ENCODE assay signal across 9 cellular contexts in genomic region chr4:157076578-157076947, GRCh38. TPM values are rescaled to one million over a fixed set of nuclear protein-coding genes. Genes with fewer than 3 reads are reported as not detected.
DNase-seq lines count a peak whose midpoint lies in the region; ATAC-seq lines count a peak whose summit lies in the region.
"Had no signal": no experiment of that assay in that cellular context is flagged by ENCODE, and none has a peak within 500 bp of the region (broad histone marks: within the 10 kb centered on the region; RNA-seq: fewer than 3 reads in every experiment).

No MANE protein-coding gene starts in this region.

- H4K8ac ChIP-seq in neuronal stem cell (ENCODE audit: low read depth, low read length): no peak overlapping the region

- no peaks in the 10 kb centered on the region for H3K79me1 ChIP-seq in neuronal stem cell (ENCODE audit: low read depth, low read length)

- no peak overlapping the region for H2BK120ac ChIP-seq in neuronal stem cell (ENCODE audit: low read depth, low read length)

- H3K4ac ChIP-seq in neuronal stem cell (ENCODE audit: low read length): no peak overlapping the region

- peak overlapping the region; percentile 87 for H3K18ac ChIP-seq in neuronal stem cell (ENCODE audit: low read length)

- H2BK5ac ChIP-seq in neuronal stem cell (ENCODE audit: low read length): no peak overlapping the region

- peaks cover 9 to 36% (median 22%) of the 10 kb centered on the region in 5 donors for H3K27me3 Mint-ChIP-seq in naive thymus-derived CD8-positive, alpha-beta T cell

- no peak overlapping the region for H3K27ac Mint-ChIP-seq in naive thymus-derived CD8-positive, alpha-beta T cell
- H3K27ac Mint-ChIP-seq: activated T-helper 2 cell treated with anti-CD3 and anti-CD28 coated beads, Interferon-gamma antibody, Interleukin-2, Interleukin-4, amounts not matched to agents 10 μg/mL and 5 μg/mL and 100 μg/mL, durations not matched to agents 14 hours and 24 hours and 36 hours had no signal

- no peak overlapping the region for H2AK5ac ChIP-seq in neuronal stem cell (ENCODE audit: low read depth, low read length)

- H4K91ac ChIP-seq in neuronal stem cell (ENCODE audit: low read depth, low read length, poor library complexity): no peak overlapping the region

- H3K27ac ChIP-seq in esophagus (ENCODE audit: low read depth in 2 of 2, low read length in 1 of 2) (no peak overlapping the region), neuronal stem cell (replicated peaks; ENCODE audit: low read length) (no peak overlapping the region)

- H3K27me3 ChIP-seq in esophagus (ENCODE audit: control insufficient read depth in 1 of 2, insufficient read depth in 2 of 2, low read length in 2 of 2) (no peaks in the 10 kb centered on the region), neuronal stem cell (ENCODE audit: control insufficient read depth in 3 of 3, insufficient read depth in 3 of 3, low read depth in 1 of 3, low read length in 3 of 3) (peaks cover 0 to 49% (median 0%) of the 10 kb centered on the region in 3 experiments)

- no peak for ATAC-seq in HG03469 (IDR thresholded peaks at IDR 0.05; ENCODE audit: unreplicated experiment)
- ATAC-seq in naive thymus-derived CD8-positive, alpha-beta T cell: no peak

- H2BK15ac ChIP-seq in neuronal stem cell (ENCODE audit: low read length): no peak overlapping the region

- H3K4me3 ChIP-seq in esophagus (ENCODE audit: low read depth in 1 of 2, low read length in 2 of 2) (peak overlapping the region; percentile 50 to 64), neuronal stem cell (ENCODE audit: low read length in 2 of 2) (peak overlapping the region; percentile 58 to 95)

- peak overlapping the region; percentile 100 for H2AFZ ChIP-seq in neuronal stem cell (ENCODE audit: low read length)

- 2 to 3% methylated on average over 8 of the region's 8 CpGs for WGBS in esophagus, 2 donors
- no CpG with 5 or more reads among the region's 8 CpGs for WGBS in neuronal stem cell (ENCODE audit: extremely low coverage in 2 of 2, insufficient read length in 2 of 2, insufficient replicate concordance in 1 of 2), 2 donors

- H3K14ac ChIP-seq in neuronal stem cell (ENCODE audit: low read length): no peak overlapping the region

- H3K4me1 ChIP-seq in esophagus (ENCODE audit: control insufficient read depth in 2 of 2, insufficient read depth in 2 of 2, low read length in 1 of 2) (no peaks in the 10 kb centered on the region), neuronal stem cell (ENCODE audit: control insufficient read depth in 2 of 2, insufficient read depth in 1 of 2, low read depth in 1 of 2, low read length in 2 of 2) (peaks cover 0 to 1% of the 10 kb centered on the region in 2 donors)

- peaks cover 0 to 2% (median 0%) of the 10 kb centered on the region in 4 donors for H3K4me1 Mint-ChIP-seq in naive thymus-derived CD8-positive, alpha-beta T cell

- peak overlapping the region; percentile 79 for H3K4me2 ChIP-seq in neuronal stem cell (ENCODE audit: insufficient read depth, low read length, poor library complexity, severe bottlenecking)

- H3K36me3 ChIP-seq in esophagus (ENCODE audit: control insufficient read depth in 2 of 2, insufficient read depth in 2 of 2, low read length in 1 of 2) (no peaks in the 10 kb centered on the region), neuronal stem cell (replicated peaks in 1 of 2; ENCODE audit: control insufficient read depth in 2 of 2, insufficient read depth in 2 of 2, low read length in 2 of 2) (no peaks in the 10 kb centered on the region)

- H2BK12ac ChIP-seq in neuronal stem cell (ENCODE audit: low read length): no peak overlapping the region

- peaks cover 0 to 2% (median 0%) of the 10 kb centered on the region in 3 donors for H3K36me3 Mint-ChIP-seq in naive thymus-derived CD8-positive, alpha-beta T cell

- POLR2A ChIA-PET in naive thymus-derived CD8-positive, alpha-beta T cell (lab: Charles Lee): no interaction called here

- H3K9ac ChIP-seq in neuronal stem cell (ENCODE audit: low read depth, low read length, poor library complexity): no peak overlapping the region

- H3K9me3 ChIP-seq in esophagus (ENCODE audit: control insufficient read depth in 2 of 2, insufficient read depth in 1 of 2, low read depth in 1 of 2, low read length in 1 of 2) (no peaks in the 10 kb centered on the region), neuronal stem cell (replicated peaks in 1 of 2; ENCODE audit: control insufficient read depth in 2 of 2, insufficient read depth in 1 of 2, low read depth in 1 of 2, low read length in 2 of 2) (no peaks in the 10 kb centered on the region)

- no peak overlapping the region for H3K23ac ChIP-seq in neuronal stem cell (ENCODE audit: low read depth, low read length, poor library complexity)

- peaks cover 0 to 13% (median 3%) of the 10 kb centered on the region in 9 donors for H3K9me3 Mint-ChIP-seq in naive thymus-derived CD8-positive, alpha-beta T cell
- H3K9me3 Mint-ChIP-seq: activated T-helper 2 cell treated with anti-CD3 and anti-CD28 coated beads, Interferon-gamma antibody, Interleukin-2, Interleukin-4, amounts not matched to agents 10 μg/mL and 5 μg/mL and 100 μg/mL, durations not matched to agents 14 hours and 24 hours and 36 hours had no signal

- no peak overlapping the region for H3K4me3 Mint-ChIP-seq in naive thymus-derived CD8-positive, alpha-beta T cell

- DNase-seq in COR-L47 (lab: John Stamatoyannopoulos, UW) (peak; percentile 41), NCI-H2227 (lab: John Stamatoyannopoulos, UW; ENCODE audit: unreplicated experiment) (peak; percentile 33), neuronal stem cell (ENCODE audit: low spot score) (no peak), NCI-H1694 (lab: John Stamatoyannopoulos, UW) (no peak), GM03348 (ENCODE audit: low spot score) (no peak)
- no peak for DNase-seq in naive thymus-derived CD8-positive, alpha-beta T cell

RNA-seq across cellular contexts. Expression of gene GLRB, which starts 0.6 kb away (rescaled TPM):
- under 1 TPM; 0.08 to 0.14 TPM for polyA plus RNA-seq in esophagus
- polyA plus RNA-seq in neuronal stem cell (2013, experiment 1 of 2): 2.9 TPM
- 3.2 TPM for polyA plus RNA-seq in neuronal stem cell (2013, experiment 2 of 2)
- not detected for total RNA-seq in naive thymus-derived CD8-positive, alpha-beta T cell
- polyA plus RNA-seq in naive thymus-derived CD8-positive, alpha-beta T cell: not detected
- total RNA-seq: activated T-helper 2 cell treated with anti-CD3 and anti-CD28 coated beads, Interferon-gamma antibody, Interleukin-2, Interleukin-4, amounts not matched to agents 10 μg/mL and 5 μg/mL and 100 μg/mL, durations not matched to agents 14 hours and 24 hours and 36 hours had no signal

Comparison
In these comparisons a context has a peak if more than half of its experiments do, and no peak if none do; other contexts are left out.
1. DNase-seq: peak in COR-L47 (single experiment) and NCI-H2227 (single experiment); none in neuronal stem cell (single experiment), NCI-H1694 (single experiment), GM03348 (single experiment) and naive thymus-derived CD8-positive, alpha-beta T cell (0 of 10).